ENCODE assay signal across 38 cellular contexts in the genomic region with DNA sequence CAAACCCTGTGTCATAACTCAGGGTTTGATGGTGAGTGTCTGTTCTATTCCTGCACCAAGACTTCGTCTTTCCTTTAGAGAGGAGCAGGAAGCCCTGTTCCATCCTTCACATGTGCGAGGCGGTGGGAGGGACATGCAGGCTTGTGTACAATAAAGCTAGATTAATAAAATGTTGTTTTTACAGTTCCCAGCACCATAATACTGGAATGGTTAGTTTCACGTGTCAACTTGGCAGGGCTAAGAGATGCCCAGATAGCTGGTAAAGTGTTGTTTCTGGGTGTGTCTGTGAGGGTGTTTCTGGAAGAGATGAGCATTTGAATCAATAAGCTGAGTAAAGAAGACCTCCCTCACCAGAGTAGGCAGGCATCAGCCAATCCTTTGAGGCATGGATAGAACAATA.
"Had no signal": no experiment of that assay in that cellular context is flagged by ENCODE, and none has a peak within 500 bp of the region (broad histone marks: within the 10 kb centered on the region; RNA-seq: fewer than 3 reads in every experiment).

No MANE protein-coding gene starts in this region.

- H3K4me3 Mint-ChIP-seq: activated naive CD4-positive, alpha-beta T cell treated with anti-CD3 and anti-CD28 coated beads for 36 hours; activated naive CD4-positive, alpha-beta T cell treated with anti-CD3 and anti-CD28 coated beads, Interleukin-2, amount 10 ng/mL, durations not matched to agents 7 days and 5 days; activated naive CD4-positive, alpha-beta T cell treated with anti-CD3 and anti-CD28 coated beads, Interleukin-2, amount 50 U/mL, for 24 hours; activated naive CD8-positive, alpha-beta T cell; activated naive CD8-positive, alpha-beta T cell treated with anti-CD3 and anti-CD28 coated beads for 36 hours; activated naive CD8-positive, alpha-beta T cell treated with anti-CD3 and anti-CD28 coated beads, Interleukin-2, amount 10 ng/mL, durations not matched to agents 7 days and 5 days; activated naive CD8-positive, alpha-beta T cell treated with anti-CD3 and anti-CD28 coated beads, Interleukin-2, amount 50 U/mL, for 24 hours; activated T-cell treated with anti-CD3 and anti-CD28 coated beads, Interleukin-2, amount 50 U/mL, for 24 hours; activated T-cell treated with anti-CD3 and anti-CD28 coated beads, Interleukin-2, amount 50 U/mL, for 4 hours; activated T-cell treated with anti-CD3 and anti-CD28 coated beads, Interleukin-2, amount 50 U/mL, for 72 hours; activated T-helper 1 cell treated with anti-CD3 and anti-CD28 coated beads, Interleukin-12 subunit alpha, Interleukin-12 subunit beta, Interleukin-2, Interleukin-4 antibody, amounts not matched to agents 30 ng/mL and 10 ng/mL and 1 ng/mL, durations not matched to agents 14 hours and 24 hours and 36 hours; activated T-helper 17 cell treated with anti-CD3 and anti-CD28 coated beads, Interleukin-2, amount 50 U/mL, for 72 hours; brain; central memory CD8-positive, alpha-beta T cell had no signal

- H3K27me3 ChIP-seq: adrenal gland, ascending aorta, body of pancreas, brain microvascular endothelial cell, breast epithelium, cardiac muscle cell had no signal

- H3K4me3 ChIP-seq: adrenal gland, ascending aorta, body of pancreas, breast epithelium, cardiac muscle cell had no signal

- H3K9me3 Mint-ChIP-seq: activated naive CD4-positive, alpha-beta T cell treated with anti-CD3 and anti-CD28 coated beads for 36 hours; activated naive CD4-positive, alpha-beta T cell treated with anti-CD3 and anti-CD28 coated beads, Interleukin-2, amount 10 ng/mL, durations not matched to agents 7 days and 5 days; activated naive CD4-positive, alpha-beta T cell treated with anti-CD3 and anti-CD28 coated beads, Interleukin-2, amount 50 U/mL, for 24 hours; activated naive CD4-positive, alpha-beta T cell treated with anti-CD3 and anti-CD28 coated beads, Interleukin-2, amount 50 U/mL, for 72 hours; activated naive CD8-positive, alpha-beta T cell treated with anti-CD3 and anti-CD28 coated beads for 36 hours; activated naive CD8-positive, alpha-beta T cell treated with anti-CD3 and anti-CD28 coated beads, Interleukin-2, amount 10 ng/mL, durations not matched to agents 7 days and 5 days; activated naive CD8-positive, alpha-beta T cell treated with anti-CD3 and anti-CD28 coated beads, Interleukin-2, amount 50 U/mL, for 24 hours; activated T-cell treated with anti-CD3 and anti-CD28 coated beads, Interleukin-2, amount 50 U/mL, for 24 hours; activated T-cell treated with anti-CD3 and anti-CD28 coated beads, Interleukin-2, amount 50 U/mL, for 4 hours; activated T-cell treated with anti-CD3 and anti-CD28 coated beads, Interleukin-2, amount 50 U/mL, for 72 hours; activated T-helper 1 cell treated with anti-CD3 and anti-CD28 coated beads, Interleukin-12 subunit alpha, Interleukin-12 subunit beta, Interleukin-2, Interleukin-4 antibody, amounts not matched to agents 30 ng/mL and 10 ng/mL and 1 ng/mL, durations not matched to agents 14 hours and 24 hours and 36 hours; activated T-helper 17 cell treated with anti-CD3 and anti-CD28 coated beads, Interleukin-2, amount 50 U/mL, for 72 hours; activated T-helper 2 cell treated with anti-CD3 and anti-CD28 coated beads, Interferon-gamma antibody, Interleukin-2, Interleukin-4, amounts not matched to agents 10 μg/mL and 5 μg/mL and 100 μg/mL, durations not matched to agents 14 hours and 24 hours and 36 hours; brain; central memory CD8-positive, alpha-beta T cell had no signal

- H3K27me3 Mint-ChIP-seq: activated naive CD8-positive, alpha-beta T cell; activated naive CD8-positive, alpha-beta T cell treated with anti-CD3 and anti-CD28 coated beads for 36 hours had no signal

- H3K27ac ChIP-seq: adrenal gland, ascending aorta, body of pancreas, brain microvascular endothelial cell, breast epithelium, cardiac muscle cell had no signal

- H3K4me1 Mint-ChIP-seq: activated naive CD4-positive, alpha-beta T cell treated with anti-CD3 and anti-CD28 coated beads, Interleukin-2, amount 10 ng/mL, durations not matched to agents 7 days and 5 days; activated naive CD4-positive, alpha-beta T cell treated with anti-CD3 and anti-CD28 coated beads, Interleukin-2, amount 50 U/mL, for 24 hours; activated naive CD8-positive, alpha-beta T cell treated with anti-CD3 and anti-CD28 coated beads for 36 hours; activated naive CD8-positive, alpha-beta T cell treated with anti-CD3 and anti-CD28 coated beads, Interleukin-2, amount 10 ng/mL, durations not matched to agents 7 days and 5 days; activated naive CD8-positive, alpha-beta T cell treated with anti-CD3 and anti-CD28 coated beads, Interleukin-2, amount 50 U/mL, for 24 hours; activated T-helper 17 cell treated with anti-CD3 and anti-CD28 coated beads, Interleukin-2, amount 50 U/mL, for 72 hours; central memory CD8-positive, alpha-beta T cell had no signal

- ATAC-seq: activated naive CD4-positive, alpha-beta T cell treated with anti-CD3 and anti-CD28 coated beads, Interleukin-2, amount 50 U/mL, for 72 hours; activated naive CD8-positive, alpha-beta T cell treated with anti-CD3 and anti-CD28 coated beads, Interleukin-2, amount 50 U/mL, for 24 hours; activated T-cell treated with anti-CD3 and anti-CD28 coated beads, Interleukin-2, amount 50 U/mL, for 4 hours; activated T-cell treated with anti-CD3 and anti-CD28 coated beads, Interleukin-2, amount 50 U/mL, for 72 hours; activated T-helper 17 cell treated with anti-CD3 and anti-CD28 coated beads, Interleukin-2, amount 50 U/mL, for 72 hours; body of pancreas had no signal

- H3K27ac Mint-ChIP-seq: activated naive CD4-positive, alpha-beta T cell treated with anti-CD3 and anti-CD28 coated beads for 36 hours; activated naive CD4-positive, alpha-beta T cell treated with anti-CD3 and anti-CD28 coated beads, Interleukin-2, amount 10 ng/mL, durations not matched to agents 7 days and 5 days; activated naive CD4-positive, alpha-beta T cell treated with anti-CD3 and anti-CD28 coated beads, Interleukin-2, amount 50 U/mL, for 24 hours; activated naive CD4-positive, alpha-beta T cell treated with anti-CD3 and anti-CD28 coated beads, Interleukin-2, amount 50 U/mL, for 72 hours; activated naive CD8-positive, alpha-beta T cell; activated naive CD8-positive, alpha-beta T cell treated with anti-CD3 and anti-CD28 coated beads for 36 hours; activated naive CD8-positive, alpha-beta T cell treated with anti-CD3 and anti-CD28 coated beads, Interleukin-2, amount 10 ng/mL, durations not matched to agents 7 days and 5 days; activated naive CD8-positive, alpha-beta T cell treated with anti-CD3 and anti-CD28 coated beads, Interleukin-2, amount 50 U/mL, for 24 hours; activated T-cell treated with anti-CD3 and anti-CD28 coated beads, Interleukin-2, amount 50 U/mL, for 24 hours; activated T-cell treated with anti-CD3 and anti-CD28 coated beads, Interleukin-2, amount 50 U/mL, for 72 hours; activated T-helper 1 cell treated with anti-CD3 and anti-CD28 coated beads, Interleukin-12 subunit alpha, Interleukin-12 subunit beta, Interleukin-2, Interleukin-4 antibody, amounts not matched to agents 30 ng/mL and 10 ng/mL and 1 ng/mL, durations not matched to agents 14 hours and 24 hours and 36 hours; activated T-helper 17 cell treated with anti-CD3 and anti-CD28 coated beads, Interleukin-2, amount 50 U/mL, for 72 hours; activated T-helper 2 cell treated with anti-CD3 and anti-CD28 coated beads, Interferon-gamma antibody, Interleukin-2, Interleukin-4, amounts not matched to agents 10 μg/mL and 5 μg/mL and 100 μg/mL, durations not matched to agents 14 hours and 24 hours and 36 hours; brain had no signal

- H3K4me1 ChIP-seq: body of pancreas, breast epithelium had no signal

- H3K9me3 ChIP-seq: adrenal gland, ascending aorta, body of pancreas, breast epithelium had no signal

- H3K36me3 ChIP-seq: adrenal gland, ascending aorta, brain microvascular endothelial cell, breast epithelium, cardiac muscle cell had no signal

- H3K36me3 Mint-ChIP-seq: activated naive CD4-positive, alpha-beta T cell treated with anti-CD3 and anti-CD28 coated beads, Interleukin-2, amount 10 ng/mL, durations not matched to agents 7 days and 5 days; activated naive CD4-positive, alpha-beta T cell treated with anti-CD3 and anti-CD28 coated beads, Interleukin-2, amount 50 U/mL, for 24 hours; activated naive CD4-positive, alpha-beta T cell treated with anti-CD3 and anti-CD28 coated beads, Interleukin-2, amount 50 U/mL, for 72 hours; activated naive CD8-positive, alpha-beta T cell treated with anti-CD3 and anti-CD28 coated beads for 36 hours; activated naive CD8-positive, alpha-beta T cell treated with anti-CD3 and anti-CD28 coated beads, Interleukin-2, amount 10 ng/mL, durations not matched to agents 7 days and 5 days; brain had no signal

- DNase-seq: activated effector memory CD4-positive, alpha-beta T cell treated with anti-CD3 and anti-CD28 coated beads, Interleukin-2, amount 50 U/mL, for 16 hours; activated effector memory CD4-positive, alpha-beta T cell treated with Interleukin-2 at 50 U/mL for 16 hours; activated gamma-delta T cell; activated gamma-delta T cell treated with Interleukin-2 at 50 U/mL for 16 hours; activated naive CD4-positive, alpha-beta T cell; activated naive CD4-positive, alpha-beta T cell treated with anti-CD3 and anti-CD28 coated beads for 36 hours; activated naive CD4-positive, alpha-beta T cell treated with anti-CD3 and anti-CD28 coated beads, Interleukin-2, amount 10 ng/mL, durations not matched to agents 7 days and 5 days; activated naive CD4-positive, alpha-beta T cell treated with anti-CD3 and anti-CD28 coated beads, Interleukin-2, amount 50 U/mL, for 16 hours; activated naive CD4-positive, alpha-beta T cell treated with Interleukin-2 at 50 U/mL for 16 hours; activated naive CD8-positive, alpha-beta T cell treated with anti-CD3 and anti-CD28 coated beads for 36 hours; activated naive CD8-positive, alpha-beta T cell treated with anti-CD3 and anti-CD28 coated beads, Interleukin-2, amount 10 ng/mL, durations not matched to agents 7 days and 5 days; activated naive CD8-positive, alpha-beta T cell treated with anti-CD3 and anti-CD28 coated beads, Interleukin-2, amount 50 U/mL, for 24 hours; activated T-cell treated with anti-CD3 and anti-CD28 coated beads, Interleukin-2, amount 50 U/mL, for 1 hour; activated T-cell treated with anti-CD3 and anti-CD28 coated beads, Interleukin-2, amount 50 U/mL, for 24 hours; activated T-cell treated with anti-CD3 and anti-CD28 coated beads, Interleukin-2, amount 50 U/mL, for 4 hours; activated T-cell treated with anti-CD3 and anti-CD28 coated beads, Interleukin-2, amount 50 U/mL, for 48 hours; activated T-cell treated with anti-CD3 and anti-CD28 coated beads, Interleukin-2, amount 50 U/mL, for 72 hours; adrenal gland; amniotic stem cell; amygdala; anterior cingulate cortex; aorta; body of pancreas; brain microvascular endothelial cell; caudate nucleus; central memory CD4-positive, alpha-beta T cell; cerebellar nuclear complex had no signal
